In genomic region chr1:58782308-58783089, GRCh38 we compare ENCODE assay signal across 8 cellular contexts. TPM values are rescaled to one million over a fixed set of nuclear protein-coding genes. Genes with fewer than 3 reads are reported as not detected.
A peak's percentile ranks its signal among the peaks of the same experiment; 100 is the strongest.
DNase-seq lines count a peak whose midpoint lies in the region; ATAC-seq and TF ChIP-seq lines count a peak whose summit lies in the region.

No MANE protein-coding gene starts in this region.

- H3K9me3 Mint-ChIP-seq in activated naive CD8-positive, alpha-beta T cell treated with anti-CD3 and anti-CD28 coated beads for 36 hours = peaks cover 2% of the 10 kb centered on the region
- H3K9me3 Mint-ChIP-seq in type B pancreatic cell = no peaks in the 10 kb centered on the region

- intact Hi-C loops in cardiac septum (cut with DNase I) = loop anchor here (1.0 to 10.0 kb wide), 6 partner anchors 33 to 950 kb away; no protein-coding TSS in a partner anchor

- H3K27ac Mint-ChIP-seq in activated naive CD8-positive, alpha-beta T cell treated with anti-CD3 and anti-CD28 coated beads for 36 hours = peak overlapping the region; percentile 96
- H3K27ac Mint-ChIP-seq in type B pancreatic cell = peak overlapping the region; percentile 100

- DNase-seq in ELR (ENCODE audit: low read depth) = peak; percentile 44
- DNase-seq in SHP77 treated with DMSO at 0.1 percent for 48 hours (lab: John Stamatoyannopoulos, UW) = peak; percentile 47
- DNase-seq in activated naive CD8-positive, alpha-beta T cell treated with anti-CD3 and anti-CD28 coated beads for 36 hours = peak; percentile 70
- DNase-seq in cardiac septum (ENCODE audit: low spot score) = peak; percentile 83
- DNase-seq in pons (ENCODE audit: low spot score) = peak; percentile 44
- peak; percentile 74 for DNase-seq in type B pancreatic cell (ENCODE audit: extremely low spot score, unreplicated experiment)

- H3K4me3 Mint-ChIP-seq in activated naive CD8-positive, alpha-beta T cell treated with anti-CD3 and anti-CD28 coated beads for 36 hours = peak overlapping the region; percentile 92
- peak overlapping the region; percentile 97 for H3K4me3 Mint-ChIP-seq in type B pancreatic cell

- ATAC-seq in HG03432 (IDR thresholded peaks at IDR 0.05; ENCODE audit: unreplicated experiment) (peak; percentile 21), HG03039 (IDR thresholded peaks at IDR 0.05; ENCODE audit: unreplicated experiment) (no peak)

- TF ChIP-seq CTCF in type B pancreatic cell (conservative IDR thresholded peaks at IDR 0.05) = no peak

- H3K36me3 Mint-ChIP-seq in activated naive CD8-positive, alpha-beta T cell treated with anti-CD3 and anti-CD28 coated beads for 36 hours = peaks cover 25% of the 10 kb centered on the region
- H3K36me3 Mint-ChIP-seq in type B pancreatic cell = peaks cover 25% of the 10 kb centered on the region

- H3K27me3 Mint-ChIP-seq in activated naive CD8-positive, alpha-beta T cell treated with anti-CD3 and anti-CD28 coated beads for 36 hours = peaks cover 3% of the 10 kb centered on the region
- H3K27me3 Mint-ChIP-seq in type B pancreatic cell = peaks cover 16% of the 10 kb centered on the region

- H3K4me1 Mint-ChIP-seq in activated naive CD8-positive, alpha-beta T cell treated with anti-CD3 and anti-CD28 coated beads for 36 hours = peaks cover 26% of the 10 kb centered on the region
- peaks cover 21% of the 10 kb centered on the region for H3K4me1 Mint-ChIP-seq in type B pancreatic cell (ENCODE audit: unreplicated experiment)

RNA-seq across cellular contexts. Expression of gene JUN, which starts 1.3 kb away (rescaled TPM):
- 10 to 100 TPM; 26.1 to 26.3 TPM for total RNA-seq in activated naive CD8-positive, alpha-beta T cell treated with anti-CD3 and anti-CD28 coated beads for 36 hours
- total RNA-seq in cardiac septum (91.7 TPM), type B pancreatic cell (ENCODE audit: low replicate concordance) (160 and 262 TPM in 2 replicates)
